1 cellular context compared by ENCODE assay signal in the genomic region with DNA sequence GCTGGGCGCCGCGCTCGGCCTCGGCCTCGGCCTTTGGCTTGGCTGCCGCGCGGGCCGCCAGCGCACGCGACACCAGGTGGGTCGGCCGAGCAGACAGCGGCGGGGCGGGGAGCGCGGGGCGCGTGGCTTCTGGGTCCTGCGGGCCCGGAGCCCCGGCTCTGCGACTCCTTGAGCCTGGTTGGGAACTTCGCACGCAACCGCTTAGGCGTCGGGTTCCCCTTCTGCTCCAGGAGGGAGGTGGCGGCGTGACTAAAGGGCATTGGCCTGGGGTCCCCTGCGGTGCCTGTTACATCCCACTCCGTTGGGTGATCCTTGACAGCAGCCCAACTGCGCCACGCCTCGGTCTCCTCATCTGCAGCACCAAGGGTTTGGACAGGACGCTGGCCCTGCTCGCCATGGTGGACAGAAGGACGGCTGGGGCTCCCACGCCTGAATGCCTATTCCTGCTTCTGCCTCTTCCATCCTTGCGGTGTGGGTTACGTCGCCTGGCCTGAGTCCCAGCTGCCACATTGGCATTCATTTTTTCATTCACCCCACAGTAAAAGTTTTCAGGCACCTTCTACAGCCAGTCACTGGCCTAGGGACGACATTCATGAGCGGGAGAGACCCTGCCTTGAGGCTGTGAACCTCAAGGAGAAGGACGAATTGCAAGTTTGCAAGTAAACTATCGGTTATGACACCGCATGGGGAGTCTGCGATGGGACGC.
A peak's percentile ranks its signal among the peaks of the same experiment; 100 is the strongest.
TF ChIP-seq lines count a peak whose summit lies in the region.

No MANE protein-coding gene starts in this region.

TF ChIP-seq in H1, 55 proteins besides CTCF, POLR2A, EP300 and RAD21:
- no peak for TF ChIP-seq EGR1 (IDR thresholded peaks at IDR 0.05; ENCODE audit: borderline replicate concordance, low read depth, low read length)
- no peak for TF ChIP-seq RFX5 (IDR thresholded peaks at IDR 0.05; ENCODE audit: borderline replicate concordance, low read depth, low read length)
- TF ChIP-seq, protein P1, sequence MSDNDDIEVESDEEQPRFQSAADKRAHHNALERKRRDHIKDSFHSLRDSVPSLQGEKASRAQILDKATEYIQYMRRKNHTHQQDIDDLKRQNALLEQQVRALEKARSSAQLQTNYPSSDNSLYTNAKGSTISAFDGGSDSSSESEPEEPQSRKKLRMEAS (IDR thresholded peaks at IDR 0.05): peak; percentile 51; the same call in 1 of the 2 replicates
- TF ChIP-seq SUZ12 (IDR thresholded peaks at IDR 0.05; ENCODE audit: low read length): peak; percentile 46; the same call in 1 of the 2 replicates
- peak; percentile 47; the same call in 1 of the 2 replicates for TF ChIP-seq KDM1A (IDR thresholded peaks at IDR 0.05; ENCODE audit: borderline replicate concordance, low read length)
- TF ChIP-seq KDM4A (IDR thresholded peaks at IDR 0.05; ENCODE audit: low read depth, low read length, severe bottlenecking): peak; percentile 93
- TF ChIP-seq EZH2 (IDR thresholded peaks at IDR 0.05; ENCODE audit: low read depth, low read length, severe bottlenecking): peak; percentile 54
